Comparison of ENCODE assay signal across 8 cellular contexts in the genomic region with DNA sequence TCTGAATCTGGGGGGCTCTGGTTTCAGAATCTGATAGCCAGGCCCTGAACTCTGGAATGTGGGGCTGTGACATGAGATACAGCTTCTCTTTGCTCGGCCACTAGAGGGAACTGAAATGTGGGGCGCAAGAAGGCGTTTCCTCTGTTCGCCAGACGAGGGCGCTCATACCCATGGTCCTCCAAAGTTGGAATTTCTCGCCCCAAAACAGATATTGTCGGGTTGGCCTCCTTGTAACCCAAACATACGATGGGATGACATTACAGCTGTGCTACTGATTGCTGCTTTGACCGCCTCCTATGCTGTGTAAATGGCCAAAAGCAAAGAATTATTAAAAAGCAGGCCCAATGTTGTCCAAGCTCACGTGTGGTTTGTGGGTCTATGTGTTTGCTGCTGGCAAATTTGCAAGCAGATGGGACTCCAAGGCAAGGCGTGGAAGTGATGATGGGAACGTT. TPM values are rescaled to one million over a fixed set of nuclear protein-coding genes. Genes with fewer than 3 reads are reported as not detected.
DNase-seq lines count a peak whose midpoint lies in the region; ATAC-seq and TF ChIP-seq lines count a peak whose summit lies in the region.

No MANE protein-coding gene starts in this region.

- no peak overlapping the region for H2BK5ac ChIP-seq in mesenchymal stem cell (ENCODE audit: low read depth, low read length, poor library complexity, severe bottlenecking)

- ATAC-seq in GM21423 (IDR thresholded peaks at IDR 0.05; ENCODE audit: unreplicated experiment) (peak; percentile 46), GM18861 (IDR thresholded peaks at IDR 0.05; ENCODE audit: unreplicated experiment) (no peak)

- no peak overlapping the region for H2BK15ac ChIP-seq in mesenchymal stem cell (ENCODE audit: low read depth, poor library complexity, severe bottlenecking)

- intact Hi-C loops in dorsolateral prefrontal cortex (cut with DNase I): loop anchor here (5.0 to 10.0 kb wide), 4 partner anchors 429 to 592 kb away; a partner anchor contains a TSS

- H3K4me3 ChIP-seq in BJ (ENCODE audit: low read depth, low read length) (no peak overlapping the region), dorsolateral prefrontal cortex (no peak overlapping the region), mesenchymal stem cell (ENCODE audit: insufficient read depth in 1 of 2, low read depth in 1 of 2, low read length in 2 of 2) (no peak overlapping the region)

- H3K9ac ChIP-seq in mesenchymal stem cell (ENCODE audit: low read length): no peak overlapping the region

- peak; percentile 100 for TF ChIP-seq CTCF in BJ (IDR thresholded peaks at IDR 0.05; ENCODE audit: insufficient read depth, low read depth, low read length)
- peak; percentile 60 to 99 (median 94) for TF ChIP-seq CTCF in dorsolateral prefrontal cortex (IDR thresholded peaks at IDR 0.05 in 54 of 56, conservative IDR thresholded peaks at IDR 0.05 in 2 of 56; ENCODE audit: low read depth in 1 of 56, partially characterized antibody in 56 of 56)

- no peak overlapping the region for H3K4me2 ChIP-seq in mesenchymal stem cell (ENCODE audit: low read length, poor library complexity, severe bottlenecking)

- 27% methylated on average over 13 of the region's 13 CpGs for WGBS in mesenchymal stem cell

- no peak overlapping the region for H3K23ac ChIP-seq in mesenchymal stem cell (ENCODE audit: low read length in 2 of 2)

- CTCF ChIA-PET in BJ (lab: Yijun Ruan, JAX): interaction anchor here (0.6 to 3.7 kb wide), 84 partner anchors 10 to 947 kb away, joined by 3 to 59 read pairs (median 5); a partner anchor contains a TSS

- no peak overlapping the region for H2AFZ ChIP-seq in mesenchymal stem cell (ENCODE audit: low read depth, low read length)

- peaks cover 3% of the 10 kb centered on the region for H3K4me1 ChIP-seq in mesenchymal stem cell (ENCODE audit: control insufficient read depth, insufficient read depth, low read depth, low read length)

- H3K27me3 ChIP-seq in BJ (ENCODE audit: control insufficient read depth, insufficient read depth, low read length) (peaks cover 2% of the 10 kb centered on the region), dorsolateral prefrontal cortex (no peaks in the 10 kb centered on the region), mesenchymal stem cell (ENCODE audit: control insufficient read depth in 1 of 2, insufficient read depth in 1 of 2, low read length in 2 of 2) (peaks cover 14 to 56% of the 10 kb centered on the region in 2 experiments)

- H2BK12ac ChIP-seq in mesenchymal stem cell (ENCODE audit: low read length in 2 of 2): peak overlapping the region; percentile 61 to 67

- no peak overlapping the region for H4K8ac ChIP-seq in mesenchymal stem cell (ENCODE audit: low read length)

- POLR2A ChIA-PET in BJ (lab: Charles Lee): no interaction called here

- no peak overlapping the region for H3K14ac ChIP-seq in mesenchymal stem cell (ENCODE audit: low read length in 2 of 2)

- no peak overlapping the region for H2BK120ac ChIP-seq in mesenchymal stem cell (ENCODE audit: low read depth, low read length)

- H3K79me1 ChIP-seq in mesenchymal stem cell (replicated peaks; ENCODE audit: low read length, poor library complexity, severe bottlenecking): no peaks in the 10 kb centered on the region

- H4K91ac ChIP-seq in mesenchymal stem cell (ENCODE audit: low read length): no peak overlapping the region

- H3K36me3 ChIP-seq in BJ (ENCODE audit: control insufficient read depth, insufficient read depth, low read length) (no peaks in the 10 kb centered on the region), mesenchymal stem cell (ENCODE audit: control insufficient read depth in 1 of 2, insufficient read depth in 2 of 2, low read depth in 1 of 2, low read length in 2 of 2) (no peaks in the 10 kb centered on the region)

- H3K27ac ChIP-seq in dorsolateral prefrontal cortex (no peak overlapping the region), mesenchymal stem cell (ENCODE audit: low read length, poor library complexity, severe bottlenecking) (no peak overlapping the region)

- H2AK5ac ChIP-seq in mesenchymal stem cell (ENCODE audit: low read length, severe bottlenecking): no peak overlapping the region

- H3K4ac ChIP-seq in mesenchymal stem cell (ENCODE audit: low read depth in 1 of 2, low read length in 2 of 2): no peak overlapping the region

- DNase-seq in BJ (ENCODE audit: low read depth) (no peak), NCI-H510A treated with DMSO at 0.1 percent for 48 hours (lab: John Stamatoyannopoulos, UW) (peak; percentile 81), dorsolateral prefrontal cortex (peak in 6 of 10 donors; percentile 23 to 64 (median 48)), mesenchymal stem cell (peak; percentile 65)
- peak; percentile 77 for DNase-seq in activated CD4-positive, alpha-beta T cell treated with anti-CD3 and anti-CD28 coated beads, Interleukin-2, amount 50 U/mL, for 1 hour
- DNase-seq in stimulated activated CD8-positive, alpha-beta memory T cell treated with anti-CD3 and anti-CD28 coated beads, Interleukin-2, amount 100 ng/mL, for 48 hours (ENCODE audit: low read depth in 2 of 2): peak; percentile 45 to 68

- H3K9me3 ChIP-seq in mesenchymal stem cell (ENCODE audit: control insufficient read depth, low read length): peaks cover 8% of the 10 kb centered on the region

- H3K18ac ChIP-seq in mesenchymal stem cell (ENCODE audit: low read depth in 1 of 2, low read length in 2 of 2): no peak overlapping the region

RNA-seq across cellular contexts. Expression of a gene that starts 13.1 kb away (rescaled TPM):
- polyA plus RNA-seq in BJ (2011; rRNA removed): 9.2 and 11.6 TPM in 2 replicates
- 18.7 and 19.0 TPM in 2 replicates for polyA minus RNA-seq in BJ (2011; rRNA and poly(A)+ RNA removed)
- 100 to 1,000 TPM in 115 of 120 experiments, 10 to 100 TPM in 5; 86.3 to 279 (median 141) TPM for total RNA-seq in dorsolateral prefrontal cortex
- polyA plus RNA-seq in mesenchymal stem cell (2013, experiment 1 of 2): 21.7 TPM
- 22.6 TPM for polyA plus RNA-seq in mesenchymal stem cell (2013, experiment 2 of 2)
